9 cellular contexts compared by ENCODE assay signal in the genomic region with DNA sequence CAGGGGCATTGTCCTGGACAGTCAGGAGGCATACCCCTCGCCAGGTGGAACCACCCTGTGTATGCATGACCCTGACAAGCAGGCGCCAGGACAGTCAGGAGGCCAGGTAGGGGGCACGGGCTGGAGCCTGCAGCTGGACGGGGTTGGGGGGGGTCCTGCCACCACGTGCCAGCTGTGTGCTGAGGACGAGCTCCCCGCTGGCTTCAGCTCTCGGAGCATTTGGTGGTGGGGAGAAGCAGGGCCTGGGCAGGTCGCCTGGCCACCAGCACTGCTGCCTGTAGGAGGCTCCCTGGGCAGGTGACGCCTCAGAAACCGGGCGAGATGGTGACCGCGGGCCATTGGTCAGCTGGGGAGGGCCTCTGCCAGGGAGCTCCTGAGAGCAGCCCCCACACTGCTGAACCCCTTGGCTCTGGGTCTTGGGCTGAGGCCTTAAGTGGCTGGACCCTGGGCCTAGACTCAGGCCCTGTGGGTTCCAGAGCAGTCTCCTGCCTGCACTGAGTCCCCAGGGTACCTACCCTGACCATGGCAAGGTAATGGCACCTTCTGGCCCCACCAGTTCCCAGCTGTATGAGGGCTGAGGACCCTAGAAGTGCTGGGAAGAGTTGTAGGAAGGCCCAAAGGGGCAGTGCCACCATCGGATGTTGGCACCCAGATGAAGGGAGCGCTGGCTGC. TPM values are rescaled to one million over a fixed set of nuclear protein-coding genes. Genes with fewer than 3 reads are reported as not detected.
DNase-seq lines count a peak whose midpoint lies in the region; ATAC-seq, FAIRE-seq and TF ChIP-seq lines count a peak whose summit lies in the region.
"Had no signal": no experiment of that assay in that cellular context is flagged by ENCODE, and none has a peak within 500 bp of the region (broad histone marks: within the 10 kb centered on the region; RNA-seq: fewer than 3 reads in every experiment).

No MANE protein-coding gene starts in this region.

- H3K9me3 Mint-ChIP-seq in HFFc6: no peaks in the 10 kb centered on the region
- no peaks in the 10 kb centered on the region for H3K9me3 Mint-ChIP-seq in central memory CD8-positive, alpha-beta T cell

- peaks cover 25% of the 10 kb centered on the region for H3K36me3 Mint-ChIP-seq in HFFc6 (ENCODE audit: low read depth)
- H3K36me3 Mint-ChIP-seq in central memory CD8-positive, alpha-beta T cell (ENCODE audit: insufficient read depth): peaks cover 7% of the 10 kb centered on the region

- H3K9me3 ChIP-seq in muscle layer of colon (ENCODE audit: low read length): no peaks in the 10 kb centered on the region

- ATAC-seq in central memory CD8-positive, alpha-beta T cell (replicated peaks; ENCODE audit: extremely low read depth, poor library complexity, severe bottlenecking): no peak
- no peak for ATAC-seq in GM18861 (IDR thresholded peaks at IDR 0.05; ENCODE audit: unreplicated experiment)

- H3K27me3 ChIP-seq in muscle layer of colon (ENCODE audit: control insufficient read depth in 1 of 2, insufficient read depth in 2 of 2, low read length in 2 of 2): no peaks in the 10 kb centered on the region

- H3K4me3 Mint-ChIP-seq in HFFc6: peak overlapping the region; percentile 80
- H3K4me3 Mint-ChIP-seq in central memory CD8-positive, alpha-beta T cell: peak overlapping the region; percentile 87

- no peak for FAIRE-seq in GM12891 (lab: Jason Lieb, UNC)

- peaks cover 14% of the 10 kb centered on the region for H3K36me3 ChIP-seq in muscle layer of colon (ENCODE audit: insufficient read depth, low read length)

- peaks cover 22% of the 10 kb centered on the region for H3K4me1 ChIP-seq in muscle layer of colon (ENCODE audit: insufficient read depth, low read length)

- no peak for DNase-seq in AG09309 (ENCODE audit: low read depth)
- DNase-seq in HFFc6: no peak
- no peak for DNase-seq in central memory CD8-positive, alpha-beta T cell (ENCODE audit: low spot score in 2 of 2)
- no peak for DNase-seq in T1000 (lab: John Stamatoyannopoulos, UW)
- DNase-seq in kidney glomerular epithelial cell (lab: John Stamatoyannopoulos, UW): no peak
- DNase-seq in GM12891 (ENCODE audit: insufficient read length, low spot score): no peak

- no peak for TF ChIP-seq POLR2A in GM12891 (IDR thresholded peaks at IDR 0.05; ENCODE audit: low read depth, low read length)

- H3K27ac Mint-ChIP-seq in HFFc6: peak overlapping the region; percentile 84
- H3K27ac Mint-ChIP-seq in central memory CD8-positive, alpha-beta T cell (ENCODE audit: low read depth): peak overlapping the region; percentile 94

- H3K4me3 ChIP-seq in AG09309 (ENCODE audit: control insufficient read depth, low read depth, low read length) (peak overlapping the region; percentile 71), muscle layer of colon (ENCODE audit: low read depth in 1 of 2, low read length in 2 of 2) (peak overlapping the region; percentile 15 to 60)

- H3K27me3 Mint-ChIP-seq in HFFc6 (ENCODE audit: insufficient read depth): no peaks in the 10 kb centered on the region
- no peaks in the 10 kb centered on the region for H3K27me3 Mint-ChIP-seq in central memory CD8-positive, alpha-beta T cell

- H3K27ac ChIP-seq in muscle layer of colon (ENCODE audit: low read depth, low read length): peak overlapping the region; percentile 80

- no peak for TF ChIP-seq CTCF in AG09309 (IDR thresholded peaks at IDR 0.05; ENCODE audit: control insufficient read depth, insufficient read depth, low read depth, low read length, missing control alignments)
- TF ChIP-seq CTCF in HFFc6 (IDR thresholded peaks at IDR 0.05): no peak; the same call in 1 of the 2 replicates

- peak overlapping the region; percentile 79 for H3K9ac ChIP-seq in muscle layer of colon (ENCODE audit: low read length)

- peaks cover 9% of the 10 kb centered on the region for H3K4me1 Mint-ChIP-seq in HFFc6 (ENCODE audit: low read depth)
- peaks cover 24% of the 10 kb centered on the region for H3K4me1 Mint-ChIP-seq in central memory CD8-positive, alpha-beta T cell

TF ChIP-seq in GM12891, 5 proteins besides CTCF, POLR2A, EP300 and RAD21:
- TF ChIP-seq SPI1 (IDR thresholded peaks at IDR 0.05; ENCODE audit: low read depth, low read length) (no peak), TAF1 (IDR thresholded peaks at IDR 0.05; ENCODE audit: low read depth, low read length) (no peak), POU2F2 (IDR thresholded peaks at IDR 0.05; ENCODE audit: low read depth, low read length) (no peak), POLR2AphosphoS5 (IDR thresholded peaks at IDR 0.05; ENCODE audit: low read depth, low read length) (no peak; the same call in 1 of the 2 replicates), PAX5 (IDR thresholded peaks at IDR 0.05; ENCODE audit: insufficient read depth, low read length, severe bottlenecking) (no peak)

RNA-seq across cellular contexts. Expression of a gene that starts 0.8 kb away (rescaled TPM):
- total RNA-seq in HFFc6 (2021; fragmentation: NEBNext Ultra II Directional; extraction: Animal tissue kit (Norgen Biotek cat#: 25700)): 10 to 100 TPM; 32.8 to 47.0 (median 35.7) TPM
- polyA plus RNA-seq in GM12891 (2012; ENCODE audit: low read depth, missing spikeins): 33.7 TPM

RNA-seq across cellular contexts. Expression of a gene that starts 15.4 kb away (rescaled TPM):
- total RNA-seq in HFFc6 (2021; fragmentation: NEBNext Ultra II Directional; extraction: Animal tissue kit (Norgen Biotek cat#: 25700)): 10 to 100 TPM; 19.1 to 26.9 (median 22.6) TPM
- 23.0 TPM for polyA plus RNA-seq in GM12891 (2012; ENCODE audit: low read depth, missing spikeins)

RNA-seq across cellular contexts. Expression of a gene that starts 27.0 kb away (rescaled TPM):
- 10 to 100 TPM; 31.9 to 36.1 (median 34.8) TPM for total RNA-seq in HFFc6 (2021; fragmentation: NEBNext Ultra II Directional; extraction: Animal tissue kit (Norgen Biotek cat#: 25700))
- polyA plus RNA-seq in GM12891 (2012; ENCODE audit: low read depth, missing spikeins): 29.5 TPM

RNA-seq across cellular contexts. Expression of a gene that starts 53.5 kb away (rescaled TPM):
- not detected for total RNA-seq in HFFc6 (2021; fragmentation: NEBNext Ultra II Directional; extraction: Animal tissue kit (Norgen Biotek cat#: 25700))
- not detected for polyA plus RNA-seq in GM12891 (2012; ENCODE audit: low read depth, missing spikeins)
- total RNA-seq: lung microvascular endothelial cell had no signal
